In the genomic region with DNA sequence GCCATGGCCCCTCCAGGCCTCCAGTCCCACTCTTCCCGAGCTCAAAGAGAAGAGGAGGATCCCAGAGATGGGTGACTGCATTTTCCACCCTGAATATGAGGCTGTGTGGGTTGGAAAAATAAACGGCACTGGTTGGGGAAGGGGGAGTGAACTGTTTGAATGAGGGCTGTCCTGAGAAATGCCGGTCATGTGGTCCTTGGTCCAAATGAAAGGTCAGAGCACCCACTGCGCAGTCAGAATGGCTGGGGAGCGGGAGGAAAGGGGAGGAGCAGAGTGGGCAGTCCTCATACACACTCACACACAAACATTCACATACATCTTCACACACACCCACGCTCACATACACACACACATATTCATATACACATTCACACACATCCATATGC, we compare ENCODE assay signal across 2 cellular contexts.
TF ChIP-seq lines count a peak whose summit lies in the region.

No MANE protein-coding gene starts in this region.

TF ChIP-seq in HCT116, 20 proteins besides CTCF, POLR2A, EP300 and RAD21 (continued from another document):
- no peak for TF ChIP-seq CBX3 (IDR thresholded peaks at IDR 0.05; ENCODE audit: low read depth)
- TF ChIP-seq MAX (IDR thresholded peaks at IDR 0.05) = no peak
- no peak for TF ChIP-seq JUND (IDR thresholded peaks at IDR 0.05)
- no peak for TF ChIP-seq EZH2phosphoT487 (IDR thresholded peaks at IDR 0.05; ENCODE audit: borderline replicate concordance)
- no peak; the same call in 1 of the 2 replicates for TF ChIP-seq POLR2AphosphoS5 (IDR thresholded peaks at IDR 0.05; ENCODE audit: low read depth, low read length)
- TF ChIP-seq, protein P1, sequence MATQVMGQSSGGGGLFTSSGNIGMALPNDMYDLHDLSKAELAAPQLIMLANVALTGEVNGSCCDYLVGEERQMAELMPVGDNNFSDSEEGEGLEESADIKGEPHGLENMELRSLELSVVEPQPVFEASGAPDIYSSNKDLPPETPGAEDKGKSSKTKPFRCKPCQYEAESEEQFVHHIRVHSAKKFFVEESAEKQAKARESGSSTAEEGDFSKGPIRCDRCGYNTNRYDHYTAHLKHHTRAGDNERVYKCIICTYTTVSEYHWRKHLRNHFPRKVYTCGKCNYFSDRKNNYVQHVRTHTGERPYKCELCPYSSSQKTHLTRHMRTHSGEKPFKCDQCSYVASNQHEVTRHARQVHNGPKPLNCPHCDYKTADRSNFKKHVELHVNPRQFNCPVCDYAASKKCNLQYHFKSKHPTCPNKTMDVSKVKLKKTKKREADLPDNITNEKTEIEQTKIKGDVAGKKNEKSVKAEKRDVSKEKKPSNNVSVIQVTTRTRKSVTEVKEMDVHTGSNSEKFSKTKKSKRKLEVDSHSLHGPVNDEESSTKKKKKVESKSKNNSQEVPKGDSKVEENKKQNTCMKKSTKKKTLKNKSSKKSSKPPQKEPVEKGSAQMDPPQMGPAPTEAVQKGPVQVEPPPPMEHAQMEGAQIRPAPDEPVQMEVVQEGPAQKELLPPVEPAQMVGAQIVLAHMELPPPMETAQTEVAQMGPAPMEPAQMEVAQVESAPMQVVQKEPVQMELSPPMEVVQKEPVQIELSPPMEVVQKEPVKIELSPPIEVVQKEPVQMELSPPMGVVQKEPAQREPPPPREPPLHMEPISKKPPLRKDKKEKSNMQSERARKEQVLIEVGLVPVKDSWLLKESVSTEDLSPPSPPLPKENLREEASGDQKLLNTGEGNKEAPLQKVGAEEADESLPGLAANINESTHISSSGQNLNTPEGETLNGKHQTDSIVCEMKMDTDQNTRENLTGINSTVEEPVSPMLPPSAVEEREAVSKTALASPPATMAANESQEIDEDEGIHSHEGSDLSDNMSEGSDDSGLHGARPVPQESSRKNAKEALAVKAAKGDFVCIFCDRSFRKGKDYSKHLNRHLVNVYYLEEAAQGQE (IDR thresholded peaks at IDR 0.05; ENCODE audit: low read depth) = no peak
- no peak for TF ChIP-seq ZFX (IDR thresholded peaks at IDR 0.05)
TF ChIP-seq in HCT116: peak in this region for 0.

TF ChIP-seq in GM12878, 131 proteins besides CTCF, POLR2A, EP300 and RAD21:
- no peak for TF ChIP-seq RB1 (IDR thresholded peaks at IDR 0.05; ENCODE audit: borderline replicate concordance)
- peak; percentile 70 for TF ChIP-seq BCL3 (IDR thresholded peaks at IDR 0.05; ENCODE audit: borderline replicate concordance, insufficient read depth, low read depth, low read length, poor library complexity, severe bottlenecking)
